Comparison of ENCODE assay signal across 9 cellular contexts in genomic region chr2:113084249-113085000, GRCh38. TPM values are rescaled to one million over a fixed set of nuclear protein-coding genes. Genes with fewer than 3 reads are reported as not detected.
DNase-seq lines count a peak whose midpoint lies in the region; ATAC-seq, FAIRE-seq and TF ChIP-seq lines count a peak whose summit lies in the region.
"Had no signal": no experiment of that assay in that cellular context is flagged by ENCODE, and none has a peak within 500 bp of the region (broad histone marks: within the 10 kb centered on the region; RNA-seq: fewer than 3 reads in every experiment).

No MANE protein-coding gene starts in this region.

- DNase-seq in D721Med (ENCODE audit: insufficient read length, low spot score) (no peak), HL-60 (ENCODE audit: low read depth in 1 of 2, low spot score in 1 of 2) (peak in 1 of 2 experiments; percentile 15), adipocyte (ENCODE audit: low read depth) (peak; percentile 56), lower lobe of right lung (no peak)
- no peak for DNase-seq in stimulated activated CD4-positive, alpha-beta T cell treated with anti-CD3 and anti-CD28 coated beads, Interleukin-4, amount 100 ng/mL, for 1 hour
- DNase-seq in stimulated activated CD4-positive, alpha-beta T cell treated with anti-CD3 and anti-CD28 coated beads, Interleukin-12 subunit alpha, Interleukin-12 subunit beta, amount 100 ng/mL, for 4 hours = no peak
- DNase-seq: left ventricle myocardium superior had no signal

- H3K27me3 ChIP-seq in HL-60 (ENCODE audit: insufficient read depth, poor library complexity, severe bottlenecking) = no peaks in the 10 kb centered on the region
- H3K27me3 ChIP-seq in adipocyte (replicated peaks; ENCODE audit: control insufficient read depth, insufficient read depth, low read length) = peaks cover 2% of the 10 kb centered on the region
- no peaks in the 10 kb centered on the region for H3K27me3 ChIP-seq in lower lobe of right lung (ENCODE audit: low read depth)

- peaks cover 5% of the 10 kb centered on the region for H3K4me1 ChIP-seq in adipocyte (ENCODE audit: control insufficient read depth, insufficient read depth, low read length)
- no peaks in the 10 kb centered on the region for H3K4me1 ChIP-seq in lower lobe of right lung

- no peaks in the 10 kb centered on the region for H3K9me3 ChIP-seq in adipocyte (ENCODE audit: control insufficient read depth, low read length)
- H3K9me3 ChIP-seq in lower lobe of right lung = no peaks in the 10 kb centered on the region

- H3K27ac ChIP-seq in HL-60 (replicated peaks) (no peak overlapping the region), lower lobe of right lung (no peak overlapping the region)

- TF ChIP-seq CTCF in D721Med (IDR thresholded peaks at IDR 0.05; ENCODE audit: insufficient read depth, missing control alignments) = peak; percentile 16
- TF ChIP-seq CTCF in HL-60 (IDR thresholded peaks at IDR 0.05; ENCODE audit: insufficient read depth, low read length) = peak; percentile 39
- peak; percentile 35 for TF ChIP-seq CTCF in lower lobe of right lung (IDR thresholded peaks at IDR 0.05)

- intact Hi-C loops in lower lobe of right lung (cut with DNase I) = no loop called here

- H3K36me3 ChIP-seq in adipocyte (ENCODE audit: control insufficient read depth, insufficient read depth, low read length, severe bottlenecking) (no peaks in the 10 kb centered on the region), lower lobe of right lung (no peaks in the 10 kb centered on the region)

- ATAC-seq in lower lobe of right lung = peak; percentile 57 to 67
- ATAC-seq in HG03432 (IDR thresholded peaks at IDR 0.05; ENCODE audit: unreplicated experiment) = no peak
- no peak for ATAC-seq in HG02970 (IDR thresholded peaks at IDR 0.05; ENCODE audit: low FRiP score, unreplicated experiment)
- ATAC-seq: left ventricle myocardium superior had no signal

- no peak overlapping the region for H3K4me3 ChIP-seq in HL-60 (replicated peaks; ENCODE audit: insufficient read depth, low read length)
- H3K4me3 ChIP-seq in adipocyte (ENCODE audit: low read length) = no peak overlapping the region
- no peak overlapping the region for H3K4me3 ChIP-seq in lower lobe of right lung

- FAIRE-seq in D721Med (lab: Jason Lieb, UNC) = no peak

- H3K9ac ChIP-seq in adipocyte (ENCODE audit: low read length) = no peak overlapping the region

RNA-seq across cellular contexts. Expression of gene IL1F10, which starts 16.7 kb away (rescaled TPM):
- not detected for total RNA-seq in lower lobe of right lung
- total RNA-seq: left ventricle myocardium superior had no signal

RNA-seq across cellular contexts. Expression of gene IL36RN, which starts 25.4 kb away (rescaled TPM):
- not detected for total RNA-seq in lower lobe of right lung
- total RNA-seq: left ventricle myocardium superior had no signal

RNA-seq across cellular contexts. Expression of gene IL36B, which starts 31.8 kb away (rescaled TPM):
- total RNA-seq in lower lobe of right lung = not detected
- total RNA-seq: left ventricle myocardium superior had no signal

RNA-seq across cellular contexts. Expression of gene IL1RN, which starts 43.0 kb away (rescaled TPM):
- total RNA-seq in lower lobe of right lung = 20.1 TPM

Comparison
In these comparisons a context has a peak if more than half of its experiments do, and no peak if none do; other contexts are left out.
1. ATAC-seq: peak in lower lobe of right lung (2 of 2); none in HG03432 (single experiment) and HG02970 (single experiment).
2. Peak in every context shown above with its lines, with median percentiles within 50 percentile points of each other: CTCF ChIP-seq.